ENCODE assay signal across 12 cellular contexts in genomic region chr3:111738790-111739189, GRCh38.
A peak's percentile ranks its signal among the peaks of the same experiment; 100 is the strongest.
DNase-seq lines count a peak whose midpoint lies in the region; ATAC-seq, FAIRE-seq and TF ChIP-seq lines count a peak whose summit lies in the region.
"Had no signal": no experiment of that assay in that cellular context is flagged by ENCODE, and none has a peak within 500 bp of the region (broad histone marks: within the 10 kb centered on the region; RNA-seq: fewer than 3 reads in every experiment).

No MANE protein-coding gene starts in this region.

- H3K9me3 ChIP-seq in BLaER1 (no peaks in the 10 kb centered on the region), kidney (ENCODE audit: control insufficient read depth in 1 of 2, low read length in 2 of 2) (no peaks in the 10 kb centered on the region), skeletal muscle satellite cell (replicated peaks; ENCODE audit: low read length) (no peaks in the 10 kb centered on the region)

- intact Hi-C loops in kidney (cut with DNase I), result loop anchor here (10.0 kb wide), 1 partner anchor 116 kb away; the partner anchor contains the start of gene PHLDB2

- H3K4me3 ChIP-seq in BLaER1, result no peak overlapping the region
- no peak overlapping the region for H3K4me3 ChIP-seq in kidney (ENCODE audit: low read length in 2 of 2)
- no peak overlapping the region for H3K4me3 ChIP-seq in skeletal muscle satellite cell (ENCODE audit: low read length)

- H3K9ac ChIP-seq in BLaER1 (no peak overlapping the region), kidney (ENCODE audit: low read length in 2 of 2) (no peak overlapping the region), skeletal muscle satellite cell (ENCODE audit: low read depth, low read length) (peak overlapping the region; percentile 28)

- H3K27me3 ChIP-seq in BLaER1 (no peaks in the 10 kb centered on the region), skeletal muscle satellite cell (ENCODE audit: control insufficient read depth, insufficient read depth, low read length) (no peaks in the 10 kb centered on the region)

- DNase-seq in kidney, result no peak
- no peak for DNase-seq in activated CD4-positive, CD25-positive, alpha-beta regulatory T cell (lab: John Stamatoyannopoulos, UW)
- no peak for DNase-seq in stimulated activated naive CD8-positive, alpha-beta T cell treated with anti-CD3 and anti-CD28 coated beads, Interleukin-15, Interleukin-2, amounts not matched to agents 100 U/mL and 50 U/mL, for 24 hours
- DNase-seq: activated CD4-positive, alpha-beta memory T cell treated with anti-CD3 and anti-CD28 coated beads for 36 hours; activated gamma-delta T cell; NCI-H2171 treated with DMSO at 0.1 percent for 48 hours; stimulated activated CD4-positive, alpha-beta T cell treated with anti-CD3 and anti-CD28 coated beads, Interleukin-2, amount 100 ng/mL, for 48 hours had no signal

- H3K36me3 ChIP-seq in BLaER1, result no peaks in the 10 kb centered on the region
- no peaks in the 10 kb centered on the region for H3K36me3 ChIP-seq in kidney (ENCODE audit: control insufficient read depth in 1 of 2, insufficient read depth in 2 of 2, low read length in 2 of 2)
- H3K36me3 ChIP-seq in skeletal muscle satellite cell (ENCODE audit: insufficient read depth, low read length), result no peaks in the 10 kb centered on the region

- H3K27ac ChIP-seq in BLaER1 (no peak overlapping the region), VCaP (peak overlapping the region; percentile 97), kidney (ENCODE audit: low read depth in 2 of 2, low read length in 2 of 2) (peak overlapping the region; percentile 47 to 77)

- peaks cover 25% of the 10 kb centered on the region for H3K4me1 ChIP-seq in BLaER1
- H3K4me1 ChIP-seq in kidney (ENCODE audit: control insufficient read depth in 1 of 2, insufficient read depth in 1 of 2, low read depth in 1 of 2, low read length in 2 of 2), result peaks cover 33 to 60% of the 10 kb centered on the region in 2 donors
- H3K4me1 ChIP-seq in skeletal muscle satellite cell (ENCODE audit: control insufficient read depth, insufficient read depth, low read length), result peaks cover 55% of the 10 kb centered on the region

- TF ChIP-seq CTCF in VCaP (conservative IDR thresholded peaks at IDR 0.05), result no peak
- no peak for TF ChIP-seq CTCF in kidney (IDR thresholded peaks at IDR 0.05; ENCODE audit: borderline replicate concordance, extremely low read depth, insufficient read depth)

- ATAC-seq in HG02884 (IDR thresholded peaks at IDR 0.05; ENCODE audit: unreplicated experiment) (no peak), GM18873 (IDR thresholded peaks at IDR 0.05; ENCODE audit: low FRiP score, unreplicated experiment) (no peak)
- ATAC-seq in stimulated activated naive CD8-positive, alpha-beta T cell treated with anti-CD3 and anti-CD28 coated beads, Interleukin-15, Interleukin-2, amounts not matched to agents 100 U/mL and 50 U/mL, for 24 hours, result no peak

- no peak for FAIRE-seq in kidney (lab: Jason Lieb, UNC)

- no peaks in the 10 kb centered on the region for H4K20me1 ChIP-seq in BLaER1

- H3K4me2 ChIP-seq in BLaER1, result peak overlapping the region; percentile 46; the same call in 1 of the 2 replicates
- peak overlapping the region; percentile 24 for H3K4me2 ChIP-seq in skeletal muscle satellite cell (ENCODE audit: low read length)
